ENCODE assay signal across 8 cellular contexts in genomic region chr11:208917-209260, GRCh38. TPM values are rescaled to one million over a fixed set of nuclear protein-coding genes. Genes with fewer than 3 reads are reported as not detected.
DNase-seq lines count a peak whose midpoint lies in the region; ATAC-seq, FAIRE-seq and TF ChIP-seq lines count a peak whose summit lies in the region.

No MANE protein-coding gene starts in this region.

- CTCF ChIA-PET in GM12878 (lab: Yijun Ruan, JAX), result interaction anchor here (1.1 to 2.5 kb wide), 2 partner anchors 8 to 42 kb away, joined by 4 to 8 read pairs; no protein-coding TSS in a partner anchor

- RAD21 ChIA-PET in GM12878 (lab: Charles Lee; ENCODE audit: unreplicated experiment), result interaction anchor here (2.5 kb wide), 1 partner anchor 59 kb away, joined by 9 read pairs; no protein-coding TSS in a partner anchor

- no peak for FAIRE-seq in GM12878 (lab: Jason Lieb, UNC)

- TF ChIP-seq CTCF in GM12878 (IDR thresholded peaks at IDR 0.05 in 2 of 3, conservative IDR thresholded peaks at IDR 0.05 in 1 of 3; ENCODE audit: control insufficient read depth in 2 of 3, extremely low read depth in 1 of 3, insufficient read depth in 1 of 3, low read depth in 3 of 3, low read length in 3 of 3) (no peak), liver (IDR thresholded peaks at IDR 0.05; ENCODE audit: low read depth, low read length, missing input control) (no peak), type B pancreatic cell (conservative IDR thresholded peaks at IDR 0.05) (no peak)

- peaks cover 27% of the 10 kb centered on the region for H3K4me1 ChIP-seq in GM12878 (ENCODE audit: control insufficient read depth, insufficient read depth, low read length)
- peaks cover 8 to 41% (median 28%) of the 10 kb centered on the region in 4 donors for H3K4me1 ChIP-seq in liver (ENCODE audit: control insufficient read depth in 4 of 4, insufficient read depth in 4 of 4, low read length in 3 of 4)

- no peak for TF ChIP-seq EP300 in GM12878 (IDR thresholded peaks at IDR 0.05; ENCODE audit: borderline replicate concordance in 1 of 2, control insufficient read depth in 1 of 2, low read depth in 2 of 2, low read length in 2 of 2)

- peaks cover 8% of the 10 kb centered on the region for H4K20me1 ChIP-seq in GM12878 (ENCODE audit: control insufficient read depth, insufficient read depth)

- TF ChIP-seq RAD21 in GM12878 (IDR thresholded peaks at IDR 0.05; ENCODE audit: insufficient read depth, low read depth, low read length) (no peak), liver (IDR thresholded peaks at IDR 0.05) (no peak)

- H3K27ac Mint-ChIP-seq in activated T-cell treated with anti-CD3 and anti-CD28 coated beads, Interleukin-2, amount 50 U/mL, for 72 hours, result peak overlapping the region; percentile 91
- H3K27ac Mint-ChIP-seq in type B pancreatic cell, result peak overlapping the region; percentile 90

- H3K36me3 Mint-ChIP-seq in activated T-cell treated with anti-CD3 and anti-CD28 coated beads, Interleukin-2, amount 50 U/mL, for 72 hours (ENCODE audit: insufficient read depth in 2 of 2), result peaks cover 11 to 16% of the 10 kb centered on the region in 2 donors
- peaks cover 5% of the 10 kb centered on the region for H3K36me3 Mint-ChIP-seq in type B pancreatic cell

- SMC1A ChIA-PET in GM12878 (lab: Charles Lee; ENCODE audit: uncharacterized antibody, unreplicated experiment), result interaction anchor here (0.6 kb wide), 1 partner anchor 308 kb away, joined by 3 read pairs; no protein-coding TSS in a partner anchor

- H3K4me1 Mint-ChIP-seq in activated T-cell treated with anti-CD3 and anti-CD28 coated beads, Interleukin-2, amount 50 U/mL, for 72 hours (ENCODE audit: low read depth), result peaks cover 39% of the 10 kb centered on the region
- H3K4me1 Mint-ChIP-seq in type B pancreatic cell (ENCODE audit: unreplicated experiment), result peaks cover 16% of the 10 kb centered on the region

- no TSS peak for BruUV-seq in GM12878 (replicated peaks; lab: Mats Ljungman, UMichigan)

- peak overlapping the region; percentile 96 for H3K4me3 Mint-ChIP-seq in activated T-cell treated with anti-CD3 and anti-CD28 coated beads, Interleukin-2, amount 50 U/mL, for 72 hours
- H3K4me3 Mint-ChIP-seq in type B pancreatic cell, result peak overlapping the region; percentile 98

- no peaks in the 10 kb centered on the region for H3K27me3 Mint-ChIP-seq in activated T-cell treated with anti-CD3 and anti-CD28 coated beads, Interleukin-2, amount 50 U/mL, for 72 hours (ENCODE audit: low read depth)
- no peaks in the 10 kb centered on the region for H3K27me3 Mint-ChIP-seq in type B pancreatic cell

- 3% methylated on average over 15 of the region's 26 CpGs for WGBS in GM12878 (ENCODE audit: insufficient coverage, insufficient replicate concordance, low lambda C conversion rate, missing lambda C conversion rate)
- WGBS in liver, result under 1% methylated on average over 26 of the region's 26 CpGs

- POLR2A ChIA-PET in GM12878 (lab: Charles Lee), result interaction anchor here (1.0 to 2.5 kb wide), 3 partner anchors 21 to 233 kb away, joined by 3 to 12 read pairs (median 4); partner anchors contain the start of genes ANO9 and SIRT3

- DNase-seq in activated T-cell treated with anti-CD3 and anti-CD28 coated beads, Interleukin-2, amount 50 U/mL, for 72 hours, result no peak
- no peak for DNase-seq in activated T-cell treated with anti-CD3 and anti-CD28 coated beads for 4 hours
- no peak for DNase-seq in GM12878 (ENCODE audit: low read depth, low spot score)
- DNase-seq in type B pancreatic cell (ENCODE audit: extremely low spot score, unreplicated experiment), result no peak
- DNase-seq in globus pallidus (ENCODE audit: low spot score), result no peak
- no peak for DNase-seq in kidney tubule cell (ENCODE audit: low spot score)

- peak in 1 of 2 donors; percentile 7 for ATAC-seq in activated T-cell treated with anti-CD3 and anti-CD28 coated beads, Interleukin-2, amount 50 U/mL, for 72 hours (replicated peaks in 1 of 2)
- ATAC-seq in GM12878 (peak; percentile 10), GM21367 (IDR thresholded peaks at IDR 0.05; ENCODE audit: unreplicated experiment) (no peak)

- no peaks in the 10 kb centered on the region for H3K9me3 Mint-ChIP-seq in activated T-cell treated with anti-CD3 and anti-CD28 coated beads, Interleukin-2, amount 50 U/mL, for 72 hours
- H3K9me3 Mint-ChIP-seq in type B pancreatic cell, result no peaks in the 10 kb centered on the region

- peaks cover 57% of the 10 kb centered on the region for H3K79me2 ChIP-seq in GM12878 (ENCODE audit: control insufficient read depth, insufficient read depth, low read length)

- peaks cover 22 to 45% of the 10 kb centered on the region in 2 experiments for H3K36me3 ChIP-seq in GM12878 (ENCODE audit: control insufficient read depth in 2 of 2, insufficient read depth in 2 of 2, low read length in 1 of 2)
- peaks cover 9 to 53% (median 32%) of the 10 kb centered on the region in 4 donors for H3K36me3 ChIP-seq in liver (ENCODE audit: control insufficient read depth in 4 of 4, insufficient read depth in 3 of 4, low read depth in 1 of 4, low read length in 3 of 4)

- H3K9me3 ChIP-seq in GM12878 (replicated peaks; ENCODE audit: control insufficient read depth, insufficient read depth, low read length) (no peaks in the 10 kb centered on the region), liver (ENCODE audit: control insufficient read depth in 4 of 4, low read length in 3 of 4) (no peaks in the 10 kb centered on the region)

- TF ChIP-seq POLR2A in GM12878 (IDR thresholded peaks at IDR 0.05; ENCODE audit: low read depth, low read length), result no peak

- H3K4me2 ChIP-seq in GM12878 (ENCODE audit: control insufficient read depth, insufficient read depth), result peak overlapping the region; percentile 90

- in situ Hi-C loops in GM12878 (cut with MboI), result loop anchor here (5.0 to 10.0 kb wide), 2 partner anchors 156 to 298 kb away; partner anchors contain the start of genes B4GALNT4 and RNH1

- peak overlapping the region; percentile 76 for H3K4me3 ChIP-seq in GM12878
- peak overlapping the region; percentile 84 to 93 (median 88) for H3K4me3 ChIP-seq in liver (ENCODE audit: low read depth in 1 of 3, low read length in 3 of 3)

- intact Hi-C loops in GM12878 (cut with micrococcal nuclease; ENCODE audit: unreplicated experiment), result loop anchor here (5.0 to 10.0 kb wide), 3 partner anchors 98 to 236 kb away; partner anchors contain the start of genes ANO9 and IFITM2

- H2AFZ ChIP-seq in GM12878 (ENCODE audit: control insufficient read depth, low read depth, low read length), result no peak overlapping the region

- no peaks in the 10 kb centered on the region for H3K27me3 ChIP-seq in GM12878 (replicated peaks in 1 of 2; ENCODE audit: control insufficient read depth in 2 of 2, insufficient read depth in 2 of 2, low read length in 1 of 2)
- no peaks in the 10 kb centered on the region for H3K27me3 ChIP-seq in liver (ENCODE audit: control insufficient read depth in 4 of 4, insufficient read depth in 4 of 4, low read length in 3 of 4)

- H3K9ac ChIP-seq in GM12878 (ENCODE audit: control insufficient read depth, insufficient read depth, low read length) (peak overlapping the region; percentile 98), liver (ENCODE audit: low read depth in 1 of 2, low read length in 2 of 2) (peak overlapping the region in 1 of 2 donors; percentile 74)

- H3K27ac ChIP-seq in GM12878 (ENCODE audit: control insufficient read depth, insufficient read depth) (peak overlapping the region; percentile 97), liver (ENCODE audit: low read depth in 1 of 2, low read length in 2 of 2) (peak overlapping the region; percentile 92 to 99)

RNA-seq across cellular contexts. Expression of gene RIC8A, which starts 1.4 kb away (rescaled TPM):
- total RNA-seq in activated T-cell treated with anti-CD3 and anti-CD28 coated beads, Interleukin-2, amount 50 U/mL, for 72 hours, result 100 to 1,000 TPM; 118 to 134 TPM
- total RNA-seq in GM12878 (2013; cell fraction: nucleolus; rRNA removed), result 45.6 and 57.5 TPM in 2 replicates
- total RNA-seq in GM12878 (2014; rRNA removed), result 157 and 167 TPM in 2 replicates
- total RNA-seq in GM12878 (2014; rRNA removed; fragmentation: Illumina TruSeq; extraction: Trizol), result 81.2 and 82.9 TPM in 2 replicates
- 97.8 and 107 TPM in 2 replicates for total RNA-seq in GM12878 (2021)
- 69.6 TPM for polyA plus RNA-seq in GM12878 (2011; ENCODE audit: low read depth)
- 46.4 and 93.7 TPM in 2 replicates for polyA plus RNA-seq in GM12878 (2011; rRNA removed)
- 105 and 117 TPM in 2 replicates for polyA plus RNA-seq in GM12878 (2011; cell fraction: cytosol; rRNA removed)
- polyA plus RNA-seq in GM12878 (2011; cell fraction: nucleus; rRNA removed), result 289 and 296 TPM in 2 replicates
- 52.9 and 63.6 TPM in 2 replicates for polyA plus RNA-seq in GM12878 (2012)
- polyA plus RNA-seq in GM12878 (2014; fragmentation: Illumina TruSeq; extraction: Trizol), result 38.1 and 77.6 TPM in 2 replicates
- 10 to 100 TPM; 10.4 to 12.4 TPM for polyA plus RNA-seq in GM12878 (2014; fragmentation: Nextera tagmentation; extraction: Ambion mirVana)
- polyA plus RNA-seq in GM12878 (2014; rRNA removed), result 106 and 109 TPM in 2 replicates
- 10 to 100 TPM; 68.6 to 79.9 TPM for polyA plus RNA-seq in GM12878 (2016; fragmentation: Nextera tagmentation; extraction: Ambion mirVana)
- 84.0 and 146 TPM in 2 replicates for polyA minus RNA-seq in GM12878 (2011; rRNA and poly(A)+ RNA removed)
- 30.2 and 48.7 TPM in 2 replicates for polyA minus RNA-seq in GM12878 (2011; cell fraction: cytosol; rRNA and poly(A)+ RNA removed)
- polyA minus RNA-seq in GM12878 (2011; cell fraction: nucleus; rRNA and poly(A)+ RNA removed), result 74.8 and 117 TPM in 2 replicates
- total RNA-seq in liver, result 10 to 100 TPM; 36.7 to 49.6 TPM
- polyA plus RNA-seq in liver, result 10 to 100 TPM; 12.5 to 32.4 TPM
- total RNA-seq in type B pancreatic cell (ENCODE audit: low replicate concordance), result 106 and 114 TPM in 2 replicates

RNA-seq across cellular contexts. Expression of gene BET1L, which starts 1.7 kb away (rescaled TPM):
- total RNA-seq in activated T-cell treated with anti-CD3 and anti-CD28 coated beads, Interleukin-2, amount 50 U/mL, for 72 hours, result 10 to 100 TPM; 64.6 to 76.8 TPM
- 54.6 and 60.2 TPM in 2 replicates for total RNA-seq in GM12878 (2013; cell fraction: nucleolus; rRNA removed)
- total RNA-seq in GM12878 (2014; rRNA removed) (15.6 and 17.8 TPM in 2 replicates), GM12878 (2014; rRNA removed; fragmentation: Illumina TruSeq; extraction: Trizol) (13.7 and 14.0 TPM in 2 replicates), GM12878 (2021) (40.5 and 48.9 TPM in 2 replicates), liver (10 to 100 TPM in 1 of 2 donors, 1 to 10 TPM in 1; 7.6 to 23.3 TPM), type B pancreatic cell (ENCODE audit: low replicate concordance) (48.4 and 59.5 TPM in 2 replicates)
- 36.2 TPM for polyA plus RNA-seq in GM12878 (2011; ENCODE audit: low read depth)
- polyA plus RNA-seq in GM12878 (2011; rRNA removed) (24.6 and 44.2 TPM in 2 replicates), GM12878 (2014; fragmentation: Illumina TruSeq; extraction: Trizol) (28.3 and 40.8 TPM in 2 replicates), GM12878 (2014; fragmentation: Nextera tagmentation; extraction: Ambion mirVana) (10 to 100 TPM in 1 of 2 experiments, 1 to 10 TPM in 1; 6.7 to 12.4 TPM), GM12878 (2014; rRNA removed) (38.7 and 43.0 TPM in 2 replicates), GM12878 (2016; fragmentation: Nextera tagmentation; extraction: Ambion mirVana) (10 to 100 TPM; 46.9 to 55.4 TPM), liver (10 to 100 TPM; 23.5 to 32.6 TPM)
- polyA plus RNA-seq in GM12878 (2011; cell fraction: cytosol; rRNA removed), result 66.9 and 68.1 TPM in 2 replicates
- 49.8 and 58.9 TPM in 2 replicates for polyA plus RNA-seq in GM12878 (2011; cell fraction: nucleus; rRNA removed)
- polyA plus RNA-seq in GM12878 (2012), result 52.3 and 52.9 TPM in 2 replicates
- 77.0 and 86.8 TPM in 2 replicates for polyA minus RNA-seq in GM12878 (2011; rRNA and poly(A)+ RNA removed)
- polyA minus RNA-seq in GM12878 (2011; cell fraction: cytosol; rRNA and poly(A)+ RNA removed), result 11.8 and 13.0 TPM in 2 replicates
- 44.2 and 63.0 TPM in 2 replicates for polyA minus RNA-seq in GM12878 (2011; cell fraction: nucleus; rRNA and poly(A)+ RNA removed)

RNA-seq across cellular contexts. Expression of gene SCGB1C1, which starts 16.0 kb away (rescaled TPM):
- not detected for total RNA-seq in activated T-cell treated with anti-CD3 and anti-CD28 coated beads, Interleukin-2, amount 50 U/mL, for 72 hours
- not detected in 2 replicates for total RNA-seq in GM12878 (2013; cell fraction: nucleolus; rRNA removed)
- not detected in 2 replicates for total RNA-seq in GM12878 (2014; rRNA removed)
- not detected in 2 replicates for total RNA-seq in GM12878 (2014; rRNA removed; fragmentation: Illumina TruSeq; extraction: Trizol)
- total RNA-seq in GM12878 (2021), result not detected in 2 replicates
- not detected for polyA plus RNA-seq in GM12878 (2011; ENCODE audit: low read depth)
- polyA plus RNA-seq in GM12878 (2011; rRNA removed), result not detected in 2 replicates
- polyA plus RNA-seq in GM12878 (2011; cell fraction: cytosol; rRNA removed), result not detected in 2 replicates
- polyA plus RNA-seq in GM12878 (2011; cell fraction: nucleus; rRNA removed), result not detected in 2 replicates
- not detected in 2 replicates for polyA plus RNA-seq in GM12878 (2012)
- polyA plus RNA-seq in GM12878 (2014; fragmentation: Illumina TruSeq; extraction: Trizol), result not detected in 2 replicates
- not detected for polyA plus RNA-seq in GM12878 (2014; fragmentation: Nextera tagmentation; extraction: Ambion mirVana)
- polyA plus RNA-seq in GM12878 (2014; rRNA removed), result not detected in 2 replicates
- not detected for polyA plus RNA-seq in GM12878 (2016; fragmentation: Nextera tagmentation; extraction: Ambion mirVana)
- polyA minus RNA-seq in GM12878 (2011; rRNA and poly(A)+ RNA removed), result not detected in 2 replicates
- polyA minus RNA-seq in GM12878 (2011; cell fraction: cytosol; rRNA and poly(A)+ RNA removed), result not detected in 2 replicates
- not detected in 2 replicates for polyA minus RNA-seq in GM12878 (2011; cell fraction: nucleus; rRNA and poly(A)+ RNA removed)
- total RNA-seq in liver, result not detected
- not detected for polyA plus RNA-seq in liver
- total RNA-seq in type B pancreatic cell (ENCODE audit: low replicate concordance), result not detected in 2 replicates

RNA-seq across cellular contexts. Expression of gene SIRT3, which starts 27.3 kb away (rescaled TPM):
- 10 to 100 TPM; 36.5 to 39.0 TPM for total RNA-seq in activated T-cell treated with anti-CD3 and anti-CD28 coated beads, Interleukin-2, amount 50 U/mL, for 72 hours
- total RNA-seq in GM12878 (2013; cell fraction: nucleolus; rRNA removed), result 26.5 and 33.8 TPM in 2 replicates
- total RNA-seq in GM12878 (2014; rRNA removed) (12.4 and 13.3 TPM in 2 replicates), GM12878 (2014; rRNA removed; fragmentation: Illumina TruSeq; extraction: Trizol) (7.1 and 8.5 TPM in 2 replicates), GM12878 (2021) (12.9 and 15.1 TPM in 2 replicates), liver (10 to 100 TPM in 1 of 2 donors, 1 to 10 TPM in 1; 9.9 to 13.7 TPM), type B pancreatic cell (ENCODE audit: low replicate concordance) (18.8 and 33.7 TPM in 2 replicates)
- polyA plus RNA-seq in GM12878 (2011; ENCODE audit: low read depth), result 11.2 TPM
- polyA plus RNA-seq in GM12878 (2011; rRNA removed) (15.8 and 18.8 TPM in 2 replicates), GM12878 (2014; fragmentation: Illumina TruSeq; extraction: Trizol) (11.8 and 19.4 TPM in 2 replicates), GM12878 (2014; fragmentation: Nextera tagmentation; extraction: Ambion mirVana) (1 to 10 TPM in 1 of 2 experiments, under 1 TPM in 1; 0.90 to 2.8 TPM), GM12878 (2014; rRNA removed) (22.6 and 23.2 TPM in 2 replicates), GM12878 (2016; fragmentation: Nextera tagmentation; extraction: Ambion mirVana) (10 to 100 TPM; 11.4 to 12.9 TPM), liver (10 to 100 TPM; 15.4 to 17.1 TPM)
- polyA plus RNA-seq in GM12878 (2011; cell fraction: cytosol; rRNA removed), result 26.1 and 26.7 TPM in 2 replicates
- 44.2 and 52.4 TPM in 2 replicates for polyA plus RNA-seq in GM12878 (2011; cell fraction: nucleus; rRNA removed)
- 21.5 and 28.2 TPM in 2 replicates for polyA plus RNA-seq in GM12878 (2012)
- 6.3 and 21.2 TPM in 2 replicates for polyA minus RNA-seq in GM12878 (2011; rRNA and poly(A)+ RNA removed)
- 2.8 and 5.7 TPM in 2 replicates for polyA minus RNA-seq in GM12878 (2011; cell fraction: cytosol; rRNA and poly(A)+ RNA removed)
- 10.2 and 16.3 TPM in 2 replicates for polyA minus RNA-seq in GM12878 (2011; cell fraction: nucleus; rRNA and poly(A)+ RNA removed)

RNA-seq across cellular contexts. Expression of gene PSMD13, which starts 27.9 kb away (rescaled TPM):
- 100 to 1,000 TPM; 133 to 174 TPM for total RNA-seq in activated T-cell treated with anti-CD3 and anti-CD28 coated beads, Interleukin-2, amount 50 U/mL, for 72 hours
- total RNA-seq in GM12878 (2013; cell fraction: nucleolus; rRNA removed), result 72.9 and 74.9 TPM in 2 replicates
- 173 and 184 TPM in 2 replicates for total RNA-seq in GM12878 (2014; rRNA removed)
- 131 and 141 TPM in 2 replicates for total RNA-seq in GM12878 (2014; rRNA removed; fragmentation: Illumina TruSeq; extraction: Trizol)
- 160 and 163 TPM in 2 replicates for total RNA-seq in GM12878 (2021)
- 82.9 TPM for polyA plus RNA-seq in GM12878 (2011; ENCODE audit: low read depth)
- polyA plus RNA-seq in GM12878 (2011; rRNA removed), result 159 and 169 TPM in 2 replicates
- 181 and 204 TPM in 2 replicates for polyA plus RNA-seq in GM12878 (2011; cell fraction: cytosol; rRNA removed)
- 151 and 175 TPM in 2 replicates for polyA plus RNA-seq in GM12878 (2011; cell fraction: nucleus; rRNA removed)
- polyA plus RNA-seq in GM12878 (2012), result 108 and 124 TPM in 2 replicates
- 164 and 170 TPM in 2 replicates for polyA plus RNA-seq in GM12878 (2014; fragmentation: Illumina TruSeq; extraction: Trizol)
- polyA plus RNA-seq in GM12878 (2014; fragmentation: Nextera tagmentation; extraction: Ambion mirVana), result 100 to 1,000 TPM; 198 to 221 TPM
- polyA plus RNA-seq in GM12878 (2014; rRNA removed), result 169 and 193 TPM in 2 replicates
- 100 to 1,000 TPM; 277 to 303 TPM for polyA plus RNA-seq in GM12878 (2016; fragmentation: Nextera tagmentation; extraction: Ambion mirVana)
- 71.0 and 89.0 TPM in 2 replicates for polyA minus RNA-seq in GM12878 (2011; rRNA and poly(A)+ RNA removed)
- polyA minus RNA-seq in GM12878 (2011; cell fraction: cytosol; rRNA and poly(A)+ RNA removed), result 26.2 and 34.4 TPM in 2 replicates
- 33.7 and 39.5 TPM in 2 replicates for polyA minus RNA-seq in GM12878 (2011; cell fraction: nucleus; rRNA and poly(A)+ RNA removed)
- 10 to 100 TPM; 50.8 to 56.7 TPM for total RNA-seq in liver
- 10 to 100 TPM; 48.8 to 54.7 TPM for polyA plus RNA-seq in liver
- total RNA-seq in type B pancreatic cell (ENCODE audit: low replicate concordance), result 112 and 115 TPM in 2 replicates
